ENCODE assay signal across 1 cellular context in the genomic region with DNA sequence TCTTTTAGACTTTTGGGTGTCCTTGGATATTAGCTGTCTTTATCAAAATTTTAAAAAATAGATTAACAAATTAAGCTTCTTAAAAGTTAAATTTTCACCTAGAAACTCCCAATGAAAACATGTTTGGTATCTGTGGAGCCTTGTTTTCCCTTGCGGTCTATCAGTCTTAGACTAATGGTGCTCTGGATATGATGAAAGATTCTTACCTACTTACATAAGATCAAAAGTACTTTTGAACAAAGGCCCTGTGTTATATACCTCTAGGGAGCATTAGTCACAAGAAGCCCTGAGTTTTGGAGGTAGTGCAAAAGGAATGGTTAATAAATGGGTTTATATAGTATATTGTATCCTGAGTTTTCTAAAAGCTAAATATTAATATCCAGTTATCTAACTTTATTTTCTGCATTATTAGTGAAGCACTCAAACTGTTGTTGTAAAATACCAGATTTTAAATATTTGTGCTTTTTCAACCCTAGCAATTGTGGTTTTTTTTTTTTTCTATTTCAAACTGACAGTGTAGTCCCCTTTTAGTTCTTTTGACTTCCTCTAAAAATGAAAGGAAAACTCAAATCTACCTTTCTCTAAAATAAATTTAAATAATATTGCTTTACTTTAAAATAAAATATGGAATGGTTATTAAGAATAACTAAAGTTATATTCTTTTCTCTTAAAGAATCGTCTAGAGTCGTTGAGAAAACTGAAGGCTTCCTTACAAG.
TF ChIP-seq lines count a peak whose summit lies in the region.

No MANE protein-coding gene starts in this region.

TF ChIP-seq in K562, 482 proteins besides CTCF, POLR2A, EP300 and RAD21:
- TF ChIP-seq CEBPG (CRISPR knock-in tag; IDR thresholded peaks at IDR 0.05), result no peak
- TF ChIP-seq CEBPG (tag; conservative IDR thresholded peaks at IDR 0.05 in 1 of 2, IDR thresholded peaks at IDR 0.05 in 1 of 2), result peak; percentile 39 to 56; a peak in 2 of 4 replicates
- no peak for TF ChIP-seq PTBP1 (IDR thresholded peaks at IDR 0.05; ENCODE audit: low read depth, low read length)
